ENCODE assay signal across 1 cellular context in genomic region chr2:3631161-3631850, GRCh38.
TF ChIP-seq lines count a peak whose summit lies in the region.

No MANE protein-coding gene starts in this region.

TF ChIP-seq in WTC11, 78 proteins besides CTCF, POLR2A, EP300 and RAD21 (continued from another document):
- TF ChIP-seq PRDM15 (CRISPR knock-in tag; IDR thresholded peaks at IDR 0.05): no peak
- no peak for TF ChIP-seq ZNF219 (CRISPR knock-in tag; IDR thresholded peaks at IDR 0.05; ENCODE audit: borderline replicate concordance)
- TF ChIP-seq RELA (CRISPR knock-in tag; IDR thresholded peaks at IDR 0.05; ENCODE audit: borderline replicate concordance): no peak
